ENCODE assay signal across 11 cellular contexts in the genomic region with DNA sequence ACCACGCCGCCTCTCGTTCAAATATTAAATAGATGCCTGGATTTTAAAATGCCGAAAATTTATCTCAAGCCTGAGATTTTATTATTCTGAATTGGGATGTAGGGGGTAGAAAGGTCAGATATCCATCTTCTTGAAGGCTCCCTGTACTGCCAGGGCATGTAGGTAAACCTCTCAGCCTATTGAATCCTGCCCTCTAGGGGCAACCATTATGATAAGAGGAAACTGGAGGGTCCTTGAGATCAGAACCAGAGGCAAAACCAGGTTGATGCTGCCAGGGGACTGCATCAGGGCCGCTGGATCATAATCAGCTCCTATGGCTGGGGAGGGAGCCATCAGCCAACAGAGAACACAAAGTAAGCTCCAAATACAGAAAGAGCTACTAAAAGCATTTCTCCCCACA.
A peak's percentile ranks its signal among the peaks of the same experiment; 100 is the strongest.
DNase-seq lines count a peak whose midpoint lies in the region; ATAC-seq and TF ChIP-seq lines count a peak whose summit lies in the region.
"Had no signal": no experiment of that assay in that cellular context is flagged by ENCODE, and none has a peak within 500 bp of the region (broad histone marks: within the 10 kb centered on the region; RNA-seq: fewer than 3 reads in every experiment).

No MANE protein-coding gene starts in this region.

- H3K18ac ChIP-seq in H9 (ENCODE audit: insufficient read length, low read depth, low read length), result no peak overlapping the region

- H3K9me3 ChIP-seq in H9 (ENCODE audit: control insufficient read depth, low read depth, low read length), result no peaks in the 10 kb centered on the region
- no peaks in the 10 kb centered on the region for H3K9me3 ChIP-seq in NT2/D1 (ENCODE audit: insufficient read depth, low read length)
- H3K9me3 ChIP-seq in upper lobe of right lung, result no peaks in the 10 kb centered on the region
- H3K9me3 ChIP-seq: left lung had no signal

- no peak overlapping the region for H3K4me2 ChIP-seq in H9 (ENCODE audit: insufficient read depth, insufficient read length, low read length)

- no peaks in the 10 kb centered on the region for H3K27me3 ChIP-seq in BJ (ENCODE audit: control insufficient read depth, insufficient read depth, low read length)
- no peaks in the 10 kb centered on the region for H3K27me3 ChIP-seq in H9 (ENCODE audit: insufficient read depth, low read length)
- H3K27me3 ChIP-seq in NT2/D1 (ENCODE audit: insufficient read depth, insufficient read length), result no peaks in the 10 kb centered on the region
- no peaks in the 10 kb centered on the region for H3K27me3 ChIP-seq in upper lobe of right lung
- H3K27me3 ChIP-seq: left lung had no signal

- H4K5ac ChIP-seq in H9 (ENCODE audit: insufficient read length, low read depth, low read length), result no peak overlapping the region

- no peak overlapping the region for H3K23ac ChIP-seq in H9 (ENCODE audit: insufficient read length, low read depth, low read length)

- H4K20me1 ChIP-seq in H9 (ENCODE audit: control insufficient read depth, insufficient read depth, insufficient read length), result no peaks in the 10 kb centered on the region

- POLR2A ChIA-PET in BJ (lab: Charles Lee), result no interaction called here

- H3K36me3 ChIP-seq in BJ (ENCODE audit: control insufficient read depth, insufficient read depth, low read length), result no peaks in the 10 kb centered on the region
- no peaks in the 10 kb centered on the region for H3K36me3 ChIP-seq in NT2/D1 (ENCODE audit: insufficient read depth, insufficient read length, low read length)
- H3K36me3 ChIP-seq in upper lobe of right lung, result no peaks in the 10 kb centered on the region
- H3K36me3 ChIP-seq: left lung had no signal

- no peak overlapping the region for H3K56ac ChIP-seq in H9 (ENCODE audit: insufficient read length, low read depth, low read length)

- no peak overlapping the region for H3K4ac ChIP-seq in H9 (ENCODE audit: low read depth, low read length)

- no peak overlapping the region for H3K9ac ChIP-seq in H9 (ENCODE audit: extremely low read depth, insufficient read length, low read length)
- no peak overlapping the region for H3K9ac ChIP-seq in NT2/D1 (ENCODE audit: insufficient read length, low read depth)

- no peaks in the 10 kb centered on the region for H3K79me2 ChIP-seq in H9 (ENCODE audit: insufficient read depth, low read length)

- H2BK120ac ChIP-seq in H9 (ENCODE audit: low read depth, low read length, poor library complexity, severe bottlenecking), result no peak overlapping the region

- H4K8ac ChIP-seq in H9 (replicated peaks; ENCODE audit: insufficient read length, low read depth, low read length), result no peak overlapping the region

- no peaks in the 10 kb centered on the region for H3K36me3 Mint-ChIP-seq in H9 (ENCODE audit: insufficient read depth in 1 of 3, low read depth in 3 of 3)

- no peaks in the 10 kb centered on the region; the same call in 1 of the 2 replicates for H3K27me3 Mint-ChIP-seq in H9 (ENCODE audit: low read depth)
- H3K27me3 Mint-ChIP-seq: activated T-cell treated with anti-CD3 and anti-CD28 coated beads, Interleukin-2, amount 50 U/mL, for 24 hours had no signal

- H2AK5ac ChIP-seq in H9 (ENCODE audit: insufficient read length, low read length), result no peak overlapping the region

- no peak overlapping the region for H2BK12ac ChIP-seq in H9 (ENCODE audit: insufficient read length, low read depth, low read length)

- H3K27ac ChIP-seq in H9 (ENCODE audit: insufficient read length, low read depth, low read length) (no peak overlapping the region), upper lobe of right lung (no peak overlapping the region)
- H3K27ac ChIP-seq: left lung had no signal

- H2BK5ac ChIP-seq in H9 (ENCODE audit: insufficient read length, low read length), result no peak overlapping the region

- peaks cover 10 to 13% of the 10 kb centered on the region in 2 experiments for H3K4me1 Mint-ChIP-seq in H9

- H4K91ac ChIP-seq in H9 (ENCODE audit: insufficient read length, low read depth, low read length), result no peak overlapping the region

- CTCF ChIA-PET in BJ (lab: Yijun Ruan, JAX), result interaction anchor here (0.8 to 4.2 kb wide), 7 partner anchors 9 to 152 kb away, joined by 3 to 15 read pairs (median 5); no protein-coding TSS in a partner anchor

- H3T11ph ChIP-seq in H9 (ENCODE audit: low read length), result no peak overlapping the region

- H3K4me1 ChIP-seq in H9 (ENCODE audit: insufficient read depth, low read length), result no peaks in the 10 kb centered on the region; the same call in 1 of the 2 replicates
- H3K4me1 ChIP-seq in NT2/D1 (ENCODE audit: insufficient read depth, insufficient read length), result no peaks in the 10 kb centered on the region
- H3K4me1 ChIP-seq in upper lobe of right lung, result peaks cover 7% of the 10 kb centered on the region

- no peaks in the 10 kb centered on the region for H3K23me2 ChIP-seq in H9 (ENCODE audit: insufficient read length, low read depth, low read length, poor library complexity, severe bottlenecking)

- no peak overlapping the region for H3K4me3 ChIP-seq in BJ (ENCODE audit: low read depth, low read length)
- H3K4me3 ChIP-seq in NT2/D1 (ENCODE audit: insufficient read length, low read depth), result no peak overlapping the region
- no peak overlapping the region for H3K4me3 ChIP-seq in epithelial cell of esophagus (ENCODE audit: low read length)
- no peak overlapping the region for H3K4me3 ChIP-seq in upper lobe of right lung
- H3K4me3 ChIP-seq: left lung had no signal

- H2BK20ac ChIP-seq in H9 (ENCODE audit: low read depth, low read length, poor library complexity, severe bottlenecking), result no peak overlapping the region

- no peaks in the 10 kb centered on the region for H3K9me3 Mint-ChIP-seq in H9
- H3K9me3 Mint-ChIP-seq: activated T-cell treated with anti-CD3 and anti-CD28 coated beads, Interleukin-2, amount 50 U/mL, for 24 hours had no signal

- intact Hi-C loops in upper lobe of right lung (cut with DNase I), result no loop called here

- no peak overlapping the region for H3K14ac ChIP-seq in H9 (ENCODE audit: insufficient read depth, low read length)

- H3K27ac Mint-ChIP-seq in H9, result peak overlapping the region in 1 of 3 experiments; percentile 67; a peak in 1 of 7 replicates
- H3K27ac Mint-ChIP-seq: activated T-cell treated with anti-CD3 and anti-CD28 coated beads, Interleukin-2, amount 50 U/mL, for 24 hours had no signal

- no CpG with 5 or more reads among the region's 5 CpGs for WGBS in H9 (ENCODE audit: extremely low coverage, insufficient read length, low lambda C conversion rate)

- H3K79me1 ChIP-seq in H9 (ENCODE audit: insufficient read depth, low read depth, low read length, poor library complexity, severe bottlenecking), result no peaks in the 10 kb centered on the region

- TF ChIP-seq CTCF in BJ (IDR thresholded peaks at IDR 0.05; ENCODE audit: insufficient read depth, low read depth, low read length) (peak; percentile 13; the same call in 1 of the 2 replicates), H9 (conservative IDR thresholded peaks at IDR 0.05) (peak; percentile 67), epithelial cell of esophagus (IDR thresholded peaks at IDR 0.05; ENCODE audit: insufficient read depth, low read depth, low read length, missing control alignments) (peak; percentile 55), upper lobe of right lung (IDR thresholded peaks at IDR 0.05) (no peak)

- no peak overlapping the region for H2BK15ac ChIP-seq in H9 (ENCODE audit: low read depth, low read length)

- no peak overlapping the region for H2AFZ ChIP-seq in H9 (ENCODE audit: low read length)

- ATAC-seq in upper lobe of right lung (no peak), GM19452 (IDR thresholded peaks at IDR 0.05; ENCODE audit: unreplicated experiment) (no peak)
- ATAC-seq: left lung had no signal

- no peak for DNase-seq in BJ (ENCODE audit: low read depth)
- DNase-seq in H9, result no peak
- DNase-seq in NT2/D1 (ENCODE audit: low read depth, low spot score), result peak; percentile 16
- peak; percentile 43 for DNase-seq in epithelial cell of esophagus (ENCODE audit: low read depth)
- no peak for DNase-seq in CD1c-positive myeloid dendritic cell (ENCODE audit: extremely low spot score)
- DNase-seq in upper lobe of right lung, result no peak
- no peak for DNase-seq in activated T-cell treated with anti-CD3 and anti-CD28 coated beads, Interleukin-2, amount 50 U/mL, for 48 hours
- DNase-seq: activated T-cell treated with anti-CD3 and anti-CD28 coated beads, Interleukin-2, amount 50 U/mL, for 24 hours; left lung; stimulated activated CD4-positive, alpha-beta T cell treated with anti-CD3 and anti-CD28 coated beads, Interleukin-4, amount 100 ng/mL, for 4 hours had no signal

- H3K4me3 Mint-ChIP-seq in H9, result no peak overlapping the region
- H3K4me3 Mint-ChIP-seq: activated T-cell treated with anti-CD3 and anti-CD28 coated beads, Interleukin-2, amount 50 U/mL, for 24 hours had no signal

Comparison
In these comparisons a context has a peak if more than half of its experiments do, and no peak if none do; other contexts are left out.
1. DNase-seq: peak in NT2/D1 (single experiment) and epithelial cell of esophagus (single experiment); none in BJ (single experiment), H9 (single experiment), CD1c-positive myeloid dendritic cell (single experiment), upper lobe of right lung (single experiment) and activated T-cell treated with anti-CD3 and anti-CD28 coated beads, Interleukin-2, amount 50 U/mL, for 48 hours (0 of 2).